Comparison of ENCODE assay signal across 8 cellular contexts in the genomic region with DNA sequence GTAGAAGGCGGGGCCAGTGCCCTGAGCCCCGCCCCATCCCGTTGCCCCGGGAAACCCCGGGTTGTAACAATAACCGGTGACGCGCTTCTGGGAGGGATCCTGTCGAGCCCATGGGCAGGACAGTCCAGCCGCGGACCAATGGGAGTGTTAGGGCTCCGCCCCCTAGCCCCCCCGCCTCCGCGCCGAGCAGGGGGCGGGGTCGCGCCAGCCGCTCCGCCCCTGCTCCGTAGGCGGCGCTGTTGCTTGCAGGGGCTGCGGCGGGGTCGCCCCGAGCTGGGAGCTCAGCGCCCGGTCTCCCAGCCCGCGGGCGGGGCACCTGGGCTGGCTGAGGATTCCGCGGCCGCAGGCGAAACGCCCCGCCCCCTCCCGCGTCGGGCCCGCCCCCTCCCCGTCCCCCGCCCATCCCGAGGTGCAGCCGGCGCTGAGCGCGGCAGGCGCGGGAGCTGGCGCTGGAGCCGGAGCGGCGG. TPM values are rescaled to one million over a fixed set of nuclear protein-coding genes. Genes with fewer than 3 reads are reported as not detected.
DNase-seq lines count a peak whose midpoint lies in the region; ATAC-seq and TF ChIP-seq lines count a peak whose summit lies in the region.

TSS of gene FOXO6 (plus strand) at position 407 of the 467 bp plus-strand sequence.

- peak within 1 kb of the TSS; percentile 56 for H3K4me3 ChIP-seq in HUES64 (ENCODE audit: low read length)
- H3K4me3 ChIP-seq in OCI-LY1 (ENCODE audit: low read depth, low read length, poor library complexity, severe bottlenecking) = peak within 1 kb of the TSS; percentile 51
- peak within 1 kb of the TSS; percentile 28 for H3K4me3 ChIP-seq in epithelial cell of esophagus (ENCODE audit: low read length)

- no peak within 1 kb of the TSS for H3K9ac ChIP-seq in HUES64 (ENCODE audit: low read depth, low read length)
- no peak within 1 kb of the TSS; the same call in 1 of the 2 replicates for H3K9ac ChIP-seq in OCI-LY1 (ENCODE audit: low read length)

- DNase-seq in COR-L47 (lab: John Stamatoyannopoulos, UW) = peak; percentile 99
- peak; percentile 89 for DNase-seq in activated T-cell treated with anti-CD3 and anti-CD28 coated beads for 24 hours (ENCODE audit: low read depth)
- peak; percentile 98 for DNase-seq in epithelial cell of esophagus (ENCODE audit: low read depth)
- peak; percentile 95 for DNase-seq in middle frontal gyrus (ENCODE audit: extremely low spot score, low spot score)
- DNase-seq in stimulated activated CD8-positive, alpha-beta memory T cell treated with anti-CD3 and anti-CD28 coated beads, Interleukin-2, amount 100 ng/mL, for 1 hour (ENCODE audit: low read depth in 2 of 2) = peak; percentile 87 to 88

- H3K27ac ChIP-seq in HUES64 (ENCODE audit: low read depth, low read length) = no peak within 1 kb of the TSS
- no peak within 1 kb of the TSS for H3K27ac ChIP-seq in OCI-LY1 (ENCODE audit: low read depth, low read length, poor library complexity, severe bottlenecking)

- H3K9me3 ChIP-seq in HUES64 (ENCODE audit: insufficient read depth, low read depth, low read length) (no peaks in the 10 kb centered on the region), OCI-LY1 (ENCODE audit: low read length) (no peaks in the 10 kb centered on the region)

- WGBS in HUES64 = under 1% methylated on average over 56 of the region's 56 CpGs

- H3K9me2 ChIP-seq in OCI-LY1 (ENCODE audit: low read depth, low read length) = no peaks in the 10 kb centered on the region

- peak; percentile 89 for ATAC-seq in GM21515 (IDR thresholded peaks at IDR 0.05; ENCODE audit: unreplicated experiment)

- peak within 1 kb of the TSS; percentile 71 for H3K4me2 ChIP-seq in OCI-LY1 (ENCODE audit: low read length)

- no peaks in the 10 kb centered on the region for H3K79me2 ChIP-seq in OCI-LY1 (ENCODE audit: insufficient read depth, low read length)

- H3K4me1 ChIP-seq in HUES64 (ENCODE audit: insufficient read depth, low read length) = peaks cover 38% of the 10 kb centered on the region
- H3K4me1 ChIP-seq in OCI-LY1 (ENCODE audit: insufficient read depth, low read length, severe bottlenecking) = peaks cover 13% of the 10 kb centered on the region

- no peaks in the 10 kb centered on the region for H4K20me1 ChIP-seq in OCI-LY1 (ENCODE audit: insufficient read depth, low read length)

- H3K27me3 ChIP-seq in HUES64 (ENCODE audit: insufficient read depth, low read length) = peaks cover 56% of the 10 kb centered on the region
- peaks cover 8% of the 10 kb centered on the region; the same call in 1 of the 2 replicates for H3K27me3 ChIP-seq in OCI-LY1 (ENCODE audit: insufficient read depth, low read length)

- H3K36me3 ChIP-seq in HUES64 (ENCODE audit: insufficient read depth, low read length) = no peaks in the 10 kb centered on the region
- no peaks in the 10 kb centered on the region for H3K36me3 ChIP-seq in OCI-LY1 (ENCODE audit: insufficient read depth, low read length)

- no peaks in the 10 kb centered on the region for H3F3A ChIP-seq in OCI-LY1 (ENCODE audit: insufficient read depth, low read length)

- no peak within 1 kb of the TSS for H2AFZ ChIP-seq in OCI-LY1 (ENCODE audit: low read length)

- no peak; the same call in 1 of the 2 replicates for TF ChIP-seq CTCF in OCI-LY1 (IDR thresholded peaks at IDR 0.05; ENCODE audit: low read length)
- TF ChIP-seq CTCF in epithelial cell of esophagus (IDR thresholded peaks at IDR 0.05; ENCODE audit: insufficient read depth, low read depth, low read length, missing control alignments) = no peak

RNA-seq across cellular contexts. Expression of gene FOXO6, which starts in this region (rescaled TPM):
- 1.2 TPM for polyA plus RNA-seq in HUES64 (2013, experiment 1 of 2)
- polyA plus RNA-seq in HUES64 (2013, experiment 2 of 2) = 1.5 TPM
